ENCODE assay signal across 14 cellular contexts in the genomic region with DNA sequence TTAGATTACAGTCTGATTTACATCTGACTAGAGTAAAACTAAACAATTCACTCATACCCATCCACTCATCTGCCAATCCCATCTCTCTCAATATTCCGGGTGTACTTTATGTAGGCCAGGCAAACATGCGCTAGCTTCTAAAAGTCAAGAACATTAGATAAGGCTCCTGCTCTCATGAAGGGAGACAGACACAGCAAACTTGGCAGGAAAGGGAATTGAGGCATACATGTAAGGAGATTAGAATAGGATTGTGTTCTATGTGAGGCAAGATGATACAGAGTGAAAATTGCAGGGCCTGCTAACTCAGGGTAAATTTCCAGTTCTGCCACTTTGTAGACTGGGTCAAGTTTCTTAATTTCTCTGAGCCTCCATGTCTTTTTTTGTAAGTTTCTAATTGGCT.
DNase-seq lines count a peak whose midpoint lies in the region; ATAC-seq and TF ChIP-seq lines count a peak whose summit lies in the region.
"Had no signal": no experiment of that assay in that cellular context is flagged by ENCODE, and none has a peak within 500 bp of the region (broad histone marks: within the 10 kb centered on the region; RNA-seq: fewer than 3 reads in every experiment).

No MANE protein-coding gene starts in this region.

- H3K36me3 Mint-ChIP-seq in MCF 10A (ENCODE audit: insufficient read depth, unreplicated experiment) (peaks cover 68% of the 10 kb centered on the region), type B pancreatic cell (peaks cover 35% of the 10 kb centered on the region)
- H3K36me3 Mint-ChIP-seq: CD4-positive, CD25-positive, alpha-beta regulatory T cell had no signal

- no peak overlapping the region for H3K27ac ChIP-seq in breast epithelium
- H3K27ac ChIP-seq in left ventricle myocardium inferior (replicated peaks) = peak overlapping the region; percentile 29
- H3K27ac ChIP-seq in dorsolateral prefrontal cortex = peak overlapping the region in 17 of 59 donors; percentile 1 to 57 (median 23)

- H3K4me1 ChIP-seq in breast epithelium = no peaks in the 10 kb centered on the region
- peaks cover 18% of the 10 kb centered on the region for H3K4me1 ChIP-seq in left ventricle myocardium inferior
- H3K4me1 ChIP-seq: BE2C had no signal

- H3K27me3 ChIP-seq in breast epithelium (no peaks in the 10 kb centered on the region), left ventricle myocardium inferior (ENCODE audit: low read depth) (no peaks in the 10 kb centered on the region), dorsolateral prefrontal cortex (no peaks in the 10 kb centered on the region)
- H3K27me3 ChIP-seq: BE2C had no signal

- H3K36me3 ChIP-seq in breast epithelium (peaks cover 7% of the 10 kb centered on the region), left ventricle myocardium inferior (peaks cover 80% of the 10 kb centered on the region)

- H3K4me1 Mint-ChIP-seq in MCF 10A (ENCODE audit: insufficient read depth, unreplicated experiment) (no peaks in the 10 kb centered on the region), type B pancreatic cell (ENCODE audit: unreplicated experiment) (no peaks in the 10 kb centered on the region)
- H3K4me1 Mint-ChIP-seq: CD4-positive, CD25-positive, alpha-beta regulatory T cell had no signal

- POLR2A ChIA-PET in MCF 10A (lab: Yijun Ruan, JAX) = no interaction called here

- H3K9me3 ChIP-seq in breast epithelium = no peaks in the 10 kb centered on the region
- no peaks in the 10 kb centered on the region for H3K9me3 ChIP-seq in left ventricle myocardium inferior (replicated peaks)
- H3K9me3 ChIP-seq: BE2C had no signal

- no TSS peak for BruUV-seq in MCF 10A (replicated peaks; lab: Mats Ljungman, UMichigan)

- H3K27ac Mint-ChIP-seq in MCF 10A (ENCODE audit: low read depth, unreplicated experiment) (peak overlapping the region; percentile 51), type B pancreatic cell (peak overlapping the region; percentile 7)
- H3K27ac Mint-ChIP-seq: CD4-positive, CD25-positive, alpha-beta regulatory T cell had no signal

- TF ChIP-seq POLR2A in breast epithelium (IDR thresholded peaks at IDR 0.05) = no peak

- peak; percentile 42 for ATAC-seq in esophagus mucosa

- no peak overlapping the region for H3K4me3 ChIP-seq in breast epithelium
- H3K4me3 ChIP-seq in left ventricle myocardium inferior = no peak overlapping the region
- no peak overlapping the region for H3K4me3 ChIP-seq in dorsolateral prefrontal cortex

- CTCF ChIA-PET in MCF 10A (lab: Yijun Ruan, JAX) = no interaction called here

- no peak for DNase-seq in MCF 10A (ENCODE audit: unreplicated experiment)
- no peak for DNase-seq in breast epithelium (ENCODE audit: low spot score in 2 of 2)
- DNase-seq in left ventricle myocardium inferior = no peak
- no peak for DNase-seq in type B pancreatic cell (ENCODE audit: extremely low spot score, unreplicated experiment)
- DNase-seq in NCI-H69 (lab: John Stamatoyannopoulos, UW) = no peak
- no peak for DNase-seq in dorsolateral prefrontal cortex
- DNase-seq in NCI-H1436 (lab: John Stamatoyannopoulos, UW) = no peak
- DNase-seq: BE2C; CD4-positive, CD25-positive, alpha-beta regulatory T cell; NCI-H1105; NCI-H1694; NCI-H2227 treated with DMSO at 0.1 percent for 48 hours; NCI-H510A treated with DMSO at 0.1 percent for 48 hours had no signal

- H3K4me3 Mint-ChIP-seq in MCF 10A (ENCODE audit: unreplicated experiment) = no peak overlapping the region
- no peak overlapping the region for H3K4me3 Mint-ChIP-seq in type B pancreatic cell
- H3K4me3 Mint-ChIP-seq: CD4-positive, CD25-positive, alpha-beta regulatory T cell had no signal

- no peaks in the 10 kb centered on the region for H3K27me3 Mint-ChIP-seq in MCF 10A (ENCODE audit: insufficient read depth, unreplicated experiment)
- H3K27me3 Mint-ChIP-seq in type B pancreatic cell = no peaks in the 10 kb centered on the region
- H3K27me3 Mint-ChIP-seq: CD4-positive, CD25-positive, alpha-beta regulatory T cell had no signal

- intact Hi-C loops in MCF 10A (cut with micrococcal nuclease) = no loop called here
- intact Hi-C loops in breast epithelium (cut with DNase I; ENCODE audit: low total_unique reads) = no loop called here
- intact Hi-C loops in left ventricle myocardium inferior (cut with micrococcal nuclease) = no loop called here
- intact Hi-C loops in dorsolateral prefrontal cortex (cut with DNase I) = no loop called here

- H3K9me3 Mint-ChIP-seq in MCF 10A (ENCODE audit: unreplicated experiment) = no peaks in the 10 kb centered on the region
- no peaks in the 10 kb centered on the region for H3K9me3 Mint-ChIP-seq in type B pancreatic cell
- H3K9me3 Mint-ChIP-seq: CD4-positive, CD25-positive, alpha-beta regulatory T cell had no signal

- no peak for TF ChIP-seq CTCF in MCF 10A (IDR thresholded peaks at IDR 0.05; ENCODE audit: unreplicated experiment)
- TF ChIP-seq CTCF in breast epithelium (IDR thresholded peaks at IDR 0.05) = no peak
- no peak for TF ChIP-seq CTCF in left ventricle myocardium inferior (IDR thresholded peaks at IDR 0.05; ENCODE audit: borderline replicate concordance)
- no peak for TF ChIP-seq CTCF in type B pancreatic cell (conservative IDR thresholded peaks at IDR 0.05)
- TF ChIP-seq CTCF in dorsolateral prefrontal cortex (IDR thresholded peaks at IDR 0.05 in 54 of 56, conservative IDR thresholded peaks at IDR 0.05 in 2 of 56; ENCODE audit: low read depth in 1 of 56, partially characterized antibody in 56 of 56) = no peak
